In genomic region chr3:48989126-48989795, GRCh38 we compare ENCODE assay signal across 8 cellular contexts. TPM values are rescaled to one million over a fixed set of nuclear protein-coding genes. Genes with fewer than 3 reads are reported as not detected.
A peak's percentile ranks its signal among the peaks of the same experiment; 100 is the strongest.
DNase-seq lines count a peak whose midpoint lies in the region; ATAC-seq and TF ChIP-seq lines count a peak whose summit lies in the region.

No MANE protein-coding gene starts in this region.

- H3K4me3 Mint-ChIP-seq in CD8-positive, alpha-beta memory T cell: peak overlapping the region; percentile 91 to 96 (median 92)
- H3K4me3 Mint-ChIP-seq in chondrocyte (ENCODE audit: unreplicated experiment): peak overlapping the region; percentile 94
- H3K4me3 Mint-ChIP-seq in natural killer cell treated with Interleukin-12 subunit alpha and Interleukin-12 subunit beta and Interleukin-15 and Interleukin-18, amount 100 ng/mL, for 72 hours: peak overlapping the region; percentile 92

- H3K4me1 Mint-ChIP-seq in CD8-positive, alpha-beta memory T cell: peaks cover 32 to 48% (median 43%) of the 10 kb centered on the region in 3 donors
- peaks cover 28% of the 10 kb centered on the region for H3K4me1 Mint-ChIP-seq in chondrocyte (ENCODE audit: low read depth)
- peaks cover 26 to 35% of the 10 kb centered on the region in 2 donors for H3K4me1 Mint-ChIP-seq in natural killer cell treated with Interleukin-12 subunit alpha and Interleukin-12 subunit beta and Interleukin-15 and Interleukin-18, amount 100 ng/mL, for 72 hours (ENCODE audit: low read depth in 2 of 2)

- ATAC-seq in natural killer cell treated with Interleukin-12 subunit alpha and Interleukin-12 subunit beta and Interleukin-15 and Interleukin-18, amount 100 ng/mL, for 72 hours: no peak
- ATAC-seq in HG03565 (IDR thresholded peaks at IDR 0.05; ENCODE audit: unreplicated experiment): no peak
- ATAC-seq in GM19467 (IDR thresholded peaks at IDR 0.05; ENCODE audit: unreplicated experiment): no peak

- H3K9me3 ChIP-seq in CD8-positive, alpha-beta memory T cell (ENCODE audit: low read length): no peaks in the 10 kb centered on the region

- TF ChIP-seq CTCF in LNCaP clone FGC (IDR thresholded peaks at IDR 0.05; ENCODE audit: control insufficient read depth, extremely low read depth, insufficient read depth) (no peak), chondrocyte (IDR thresholded peaks at IDR 0.05) (no peak)

- POLR2A ChIA-PET in CD8-positive, alpha-beta memory T cell (lab: Charles Lee): interaction anchor here (0.5 to 4.4 kb wide), 15 partner anchors 15 to 500 kb away, joined by 3 to 45 read pairs (median 5); partner anchors contain the start of genes DALRD3, IMPDH2, NDUFAF3 and QRICH1

- no peaks in the 10 kb centered on the region for H3K27me3 ChIP-seq in CD8-positive, alpha-beta memory T cell (ENCODE audit: insufficient read depth, low read length, poor library complexity, severe bottlenecking)

- H3K36me3 ChIP-seq in CD8-positive, alpha-beta memory T cell (ENCODE audit: insufficient read depth, low read length): no peaks in the 10 kb centered on the region

- H3K27ac ChIP-seq in CD8-positive, alpha-beta memory T cell (ENCODE audit: low read depth, low read length): peak overlapping the region; percentile 75

- DNase-seq in CD8-positive, alpha-beta memory T cell: no peak
- no peak for DNase-seq in LNCaP clone FGC (ENCODE audit: low read depth)
- DNase-seq in chondrocyte (ENCODE audit: low spot score): no peak
- DNase-seq in natural killer cell treated with Interleukin-12 subunit alpha and Interleukin-12 subunit beta and Interleukin-15 and Interleukin-18, amount 100 ng/mL, for 72 hours (ENCODE audit: low spot score): no peak
- no peak for DNase-seq in medulla oblongata (ENCODE audit: extremely low spot score)
- no peak for DNase-seq in NCI-H2107 (lab: John Stamatoyannopoulos, UW)

- peak overlapping the region; percentile 88 for H3K4me3 ChIP-seq in CD8-positive, alpha-beta memory T cell (ENCODE audit: low read length)
- peak overlapping the region; percentile 68 for H3K4me3 ChIP-seq in LNCaP clone FGC (ENCODE audit: low read depth, low read length)

- CTCF ChIA-PET in CD8-positive, alpha-beta memory T cell (lab: Charles Lee): interaction anchor here (0.7 to 7.4 kb wide), 12 partner anchors 10 to 168 kb away, joined by 3 to 109 read pairs (median 5); partner anchors contain the start of genes DALRD3, IMPDH2, NDUFAF3 and QRICH1

- peaks cover 22% of the 10 kb centered on the region for H3K4me1 ChIP-seq in CD8-positive, alpha-beta memory T cell (ENCODE audit: insufficient read depth, low read length)

- H3K36me3 Mint-ChIP-seq in CD8-positive, alpha-beta memory T cell: peaks cover 0 to 40% (median 2%) of the 10 kb centered on the region in 3 donors
- H3K36me3 Mint-ChIP-seq in chondrocyte (ENCODE audit: low read depth): no peaks in the 10 kb centered on the region
- H3K36me3 Mint-ChIP-seq in natural killer cell treated with Interleukin-12 subunit alpha and Interleukin-12 subunit beta and Interleukin-15 and Interleukin-18, amount 100 ng/mL, for 72 hours: no peaks in the 10 kb centered on the region

- peak overlapping the region; percentile 84 to 99 (median 90) for H3K27ac Mint-ChIP-seq in CD8-positive, alpha-beta memory T cell
- H3K27ac Mint-ChIP-seq in chondrocyte (ENCODE audit: unreplicated experiment): peak overlapping the region; percentile 96
- peak overlapping the region; percentile 90 to 95 for H3K27ac Mint-ChIP-seq in natural killer cell treated with Interleukin-12 subunit alpha and Interleukin-12 subunit beta and Interleukin-15 and Interleukin-18, amount 100 ng/mL, for 72 hours

- H3K27me3 Mint-ChIP-seq in CD8-positive, alpha-beta memory T cell: no peaks in the 10 kb centered on the region
- no peaks in the 10 kb centered on the region for H3K27me3 Mint-ChIP-seq in chondrocyte (ENCODE audit: low read depth)
- no peaks in the 10 kb centered on the region for H3K27me3 Mint-ChIP-seq in natural killer cell treated with Interleukin-12 subunit alpha and Interleukin-12 subunit beta and Interleukin-15 and Interleukin-18, amount 100 ng/mL, for 72 hours

- H3K9me3 Mint-ChIP-seq in CD8-positive, alpha-beta memory T cell: no peaks in the 10 kb centered on the region
- H3K9me3 Mint-ChIP-seq in chondrocyte (ENCODE audit: low read depth): no peaks in the 10 kb centered on the region
- H3K9me3 Mint-ChIP-seq in natural killer cell treated with Interleukin-12 subunit alpha and Interleukin-12 subunit beta and Interleukin-15 and Interleukin-18, amount 100 ng/mL, for 72 hours: no peaks in the 10 kb centered on the region

RNA-seq across cellular contexts. Expression of gene P4HTM, which starts 0.8 kb away (rescaled TPM):
- total RNA-seq in CD8-positive, alpha-beta memory T cell: 10 to 100 TPM; 28.6 to 33.0 TPM
- 35.0 TPM for polyA plus RNA-seq in CD8-positive, alpha-beta memory T cell
- total RNA-seq in chondrocyte: 25.6 to 31.0 TPM (median 26.3 TPM) in 3 replicates
- total RNA-seq in natural killer cell treated with Interleukin-12 subunit alpha and Interleukin-12 subunit beta and Interleukin-15 and Interleukin-18, amount 100 ng/mL, for 72 hours: 10 to 100 TPM; 23.2 to 34.7 TPM

RNA-seq across cellular contexts. Expression of gene WDR6, which starts 17.9 kb away (rescaled TPM):
- total RNA-seq in CD8-positive, alpha-beta memory T cell: 100 to 1,000 TPM; 158 to 167 TPM
- 82.9 TPM for polyA plus RNA-seq in CD8-positive, alpha-beta memory T cell
- total RNA-seq in chondrocyte: 164 to 222 TPM (median 168 TPM) in 3 replicates
- total RNA-seq in natural killer cell treated with Interleukin-12 subunit alpha and Interleukin-12 subunit beta and Interleukin-15 and Interleukin-18, amount 100 ng/mL, for 72 hours: 100 to 1,000 TPM; 128 to 222 TPM

RNA-seq across cellular contexts. Expression of gene DALRD3, which starts 29.1 kb away (rescaled TPM):
- 10 to 100 TPM; 27.9 to 31.7 TPM for total RNA-seq in CD8-positive, alpha-beta memory T cell
- 24.4 TPM for polyA plus RNA-seq in CD8-positive, alpha-beta memory T cell
- total RNA-seq in chondrocyte: 18.3 to 29.7 TPM (median 21.5 TPM) in 3 replicates
- total RNA-seq in natural killer cell treated with Interleukin-12 subunit alpha and Interleukin-12 subunit beta and Interleukin-15 and Interleukin-18, amount 100 ng/mL, for 72 hours: 10 to 100 TPM; 20.6 to 24.2 TPM

RNA-seq across cellular contexts. Expression of gene NDUFAF3, which starts 32.7 kb away (rescaled TPM):
- 10 to 100 TPM; 86.3 to 88.8 TPM for total RNA-seq in CD8-positive, alpha-beta memory T cell
- polyA plus RNA-seq in CD8-positive, alpha-beta memory T cell: 217 TPM
- 60.4 to 74.3 TPM (median 69.2 TPM) in 3 replicates for total RNA-seq in chondrocyte
- 100 to 1,000 TPM in 1 of 2 donors, 10 to 100 TPM in 1; 91.4 to 106 TPM for total RNA-seq in natural killer cell treated with Interleukin-12 subunit alpha and Interleukin-12 subunit beta and Interleukin-15 and Interleukin-18, amount 100 ng/mL, for 72 hours

RNA-seq across cellular contexts. Expression of gene IMPDH2, which starts 39.9 kb away (rescaled TPM):
- total RNA-seq in CD8-positive, alpha-beta memory T cell: 100 to 1,000 TPM; 448 to 457 TPM
- 76.1 TPM for polyA plus RNA-seq in CD8-positive, alpha-beta memory T cell
- total RNA-seq in chondrocyte: 133 to 199 TPM (median 140 TPM) in 3 replicates
- total RNA-seq in natural killer cell treated with Interleukin-12 subunit alpha and Interleukin-12 subunit beta and Interleukin-15 and Interleukin-18, amount 100 ng/mL, for 72 hours: 100 to 1,000 TPM; 198 to 454 TPM
